ENCODE assay signal across 21 cellular contexts in the genomic region with DNA sequence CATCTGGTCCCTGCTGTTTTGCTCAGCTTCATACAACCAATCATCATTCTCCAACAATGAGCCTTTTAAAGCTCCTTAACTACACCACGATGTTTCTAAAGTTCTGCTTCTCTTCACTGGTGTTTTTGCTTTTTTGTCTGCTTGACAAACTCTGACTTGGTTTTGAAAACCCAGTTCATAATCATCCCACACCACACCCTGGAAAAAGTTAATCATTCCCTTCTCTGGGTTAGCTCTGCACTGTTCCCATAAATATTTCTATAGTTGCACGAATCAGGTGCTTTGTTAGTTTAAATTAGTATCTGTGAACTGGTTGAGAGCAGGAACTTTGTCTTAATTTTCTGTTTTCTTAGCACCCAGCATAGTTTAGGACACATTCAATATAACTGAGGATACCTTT.
"Had no signal": no experiment of that assay in that cellular context is flagged by ENCODE, and none has a peak within 500 bp of the region (broad histone marks: within the 10 kb centered on the region; RNA-seq: fewer than 3 reads in every experiment).

No MANE protein-coding gene starts in this region.

- H3K4me1 ChIP-seq: tibial artery had no signal

- H3K9me3 ChIP-seq: left ventricle myocardium inferior, neutrophil, spleen, tibial artery had no signal

- H3K4me3 Mint-ChIP-seq: activated B cell treated with CpG ODN at 0.5 μM for 24 hours; activated CD4-positive, alpha-beta memory T cell treated with anti-CD3 and anti-CD28 coated beads for 36 hours; activated CD4-positive, alpha-beta T cell treated with anti-CD3 and anti-CD28 coated beads for 36 hours; activated naive CD8-positive, alpha-beta T cell treated with anti-CD3 and anti-CD28 coated beads for 36 hours; immature natural killer cell; mesothelial cell of epicardium; natural killer cell treated with Interleukin-12 subunit alpha and Interleukin-12 subunit beta and Interleukin-15 and Interleukin-18, amount 100 ng/mL, for 72 hours had no signal

- ATAC-seq: activated CD4-positive, alpha-beta T cell treated with anti-CD3 and anti-CD28 coated beads for 36 hours; natural killer cell treated with Interleukin-12 subunit alpha and Interleukin-12 subunit beta and Interleukin-15 and Interleukin-18, amount 100 ng/mL, for 72 hours; stimulated activated naive CD8-positive, alpha-beta T cell treated with anti-CD3 and anti-CD28 coated beads, Interleukin-15, Interleukin-2, amounts not matched to agents 100 U/mL and 50 U/mL, for 24 hours had no signal

- DNase-seq: activated B cell treated with CpG ODN at 0.5 μM for 24 hours; activated CD4-positive, alpha-beta memory T cell treated with anti-CD3 and anti-CD28 coated beads for 36 hours; activated CD4-positive, alpha-beta T cell treated with anti-CD3 and anti-CD28 coated beads for 36 hours; activated naive CD4-positive, alpha-beta T cell treated with Interleukin-2 at 50 U/mL for 16 hours; activated naive CD8-positive, alpha-beta T cell treated with anti-CD3 and anti-CD28 coated beads for 36 hours; activated T-cell treated with anti-CD3 and anti-CD28 coated beads, Interleukin-2, amount 50 U/mL, for 48 hours; cortex of kidney; foreskin fibroblast; immature natural killer cell; left ventricle myocardium inferior; mammary epithelial cell; spleen; stimulated activated CD4-positive, alpha-beta T cell treated with anti-CD3 and anti-CD28 coated beads, Interleukin-4, amount 100 ng/mL, for 24 hours; stimulated activated naive CD8-positive, alpha-beta T cell treated with anti-CD3 and anti-CD28 coated beads, Interleukin-15, Interleukin-2, amounts not matched to agents 100 U/mL and 50 U/mL, for 24 hours; substantia nigra; T-helper 9 cell; tibial artery had no signal

- H3K9me3 Mint-ChIP-seq: activated B cell treated with CpG ODN at 0.5 μM for 24 hours; activated CD4-positive, alpha-beta memory T cell treated with anti-CD3 and anti-CD28 coated beads for 36 hours; activated naive CD8-positive, alpha-beta T cell treated with anti-CD3 and anti-CD28 coated beads for 36 hours; mesothelial cell of epicardium; natural killer cell treated with Interleukin-12 subunit alpha and Interleukin-12 subunit beta and Interleukin-15 and Interleukin-18, amount 100 ng/mL, for 72 hours had no signal

- H3K36me3 Mint-ChIP-seq: activated CD4-positive, alpha-beta memory T cell treated with anti-CD3 and anti-CD28 coated beads for 36 hours; activated naive CD8-positive, alpha-beta T cell treated with anti-CD3 and anti-CD28 coated beads for 36 hours; immature natural killer cell; mesothelial cell of epicardium; natural killer cell treated with Interleukin-12 subunit alpha and Interleukin-12 subunit beta and Interleukin-15 and Interleukin-18, amount 100 ng/mL, for 72 hours had no signal

- H3K27ac ChIP-seq: epithelial cell of prostate, left ventricle myocardium inferior, neutrophil, spleen, tibial artery had no signal

- H3K4me3 ChIP-seq: left ventricle myocardium inferior, spleen, tibial artery had no signal

- H3K4me1 Mint-ChIP-seq: activated B cell treated with CpG ODN at 0.5 μM for 24 hours, immature natural killer cell had no signal

- H3K27ac Mint-ChIP-seq: activated B cell treated with CpG ODN at 0.5 μM for 24 hours; activated CD4-positive, alpha-beta memory T cell treated with anti-CD3 and anti-CD28 coated beads for 36 hours; activated CD4-positive, alpha-beta T cell treated with anti-CD3 and anti-CD28 coated beads for 36 hours; activated naive CD8-positive, alpha-beta T cell treated with anti-CD3 and anti-CD28 coated beads for 36 hours; immature natural killer cell; mesothelial cell of epicardium; natural killer cell treated with Interleukin-12 subunit alpha and Interleukin-12 subunit beta and Interleukin-15 and Interleukin-18, amount 100 ng/mL, for 72 hours had no signal

- H3K27me3 ChIP-seq: neutrophil, spleen, tibial artery had no signal

- H3K36me3 ChIP-seq: left ventricle myocardium inferior, neutrophil, spleen, tibial artery had no signal
